Comparison of ENCODE assay signal across 27 cellular contexts in the genomic region with DNA sequence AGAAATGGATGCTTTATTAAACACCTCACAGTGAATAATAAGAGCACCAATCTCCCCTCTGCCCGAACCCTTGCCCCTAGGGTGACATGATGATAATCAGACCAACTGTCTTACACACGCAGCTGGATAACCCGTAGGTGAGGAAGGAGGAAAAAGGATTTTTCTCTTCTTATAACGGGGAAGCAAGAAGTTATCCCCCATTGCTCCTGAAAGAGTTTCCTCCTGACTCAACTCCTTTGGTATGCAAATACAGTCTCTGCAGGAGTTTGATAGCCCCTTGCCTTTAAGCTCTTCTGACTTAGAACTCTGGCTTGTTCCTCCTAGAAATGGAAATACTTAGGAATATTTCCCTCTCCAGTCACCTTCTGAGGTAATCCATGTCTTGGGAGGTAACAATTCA.
DNase-seq lines count a peak whose midpoint lies in the region; ATAC-seq and TF ChIP-seq lines count a peak whose summit lies in the region.
"Had no signal": no experiment of that assay in that cellular context is flagged by ENCODE, and none has a peak within 500 bp of the region (broad histone marks: within the 10 kb centered on the region; RNA-seq: fewer than 3 reads in every experiment).

No MANE protein-coding gene starts in this region.

- ATAC-seq in WTC11 (peak; percentile 98), GM19035 (IDR thresholded peaks at IDR 0.05; ENCODE audit: unreplicated experiment) (no peak), left ventricle myocardium superior (no peak)
- ATAC-seq: CD8-positive, alpha-beta T cell; gastroesophageal sphincter; HepG2; right cardiac atrium; Right ventricle myocardium inferior had no signal

- no peak overlapping the region for H3K27ac Mint-ChIP-seq in WTC11
- H3K27ac Mint-ChIP-seq: activated naive CD4-positive, alpha-beta T cell treated with anti-CD3 and anti-CD28 coated beads, Interleukin-2, amount 10 ng/mL, durations not matched to agents 7 days and 5 days; CD8-positive, alpha-beta T cell; dendritic cell treated with granulocyte-macrophage colony-stimulating factor and Interleukin-4, amounts not matched to agents 40 ng/mL and 50 ng/mL, for 4 days; naive B cell had no signal

- DNase-seq in GM03348 (ENCODE audit: low spot score) (peak; percentile 8), WTC11 (ENCODE audit: low spot score) (no peak), iPS DF 4.7 (ENCODE audit: extremely low read depth, low spot score) (peak; percentile 82), activated gamma-delta T cell (lab: John Stamatoyannopoulos, UW) (no peak), HT-29 (ENCODE audit: low spot score) (no peak), left ventricle myocardium superior (no peak)
- DNase-seq: activated CD4-positive, alpha-beta T cell treated with anti-CD3 and anti-CD28 coated beads, Interleukin-2, amount 50 U/mL, for 1 hour; activated naive CD4-positive, alpha-beta T cell treated with anti-CD3 and anti-CD28 coated beads, Interleukin-2, amount 10 ng/mL, durations not matched to agents 7 days and 5 days; AML-193; CD8-positive, alpha-beta T cell; DMS 273 treated with DMSO at 0.1 percent for 48 hours; GDM1; naive B cell; NCI-H1048; NCI-H2029; NCI-H2227 treated with DMSO at 0.1 percent for 48 hours; NCI-H774; OCI-M1; right cardiac atrium; stimulated activated CD4-positive, alpha-beta T cell treated with anti-CD3 and anti-CD28 coated beads, Interleukin-12 subunit alpha, Interleukin-12 subunit beta, amount 100 ng/mL, for 4 hours; stimulated activated CD4-positive, alpha-beta T cell treated with anti-CD3 and anti-CD28 coated beads, Interleukin-4, amount 100 ng/mL, for 4 hours; stimulated activated naive CD4-positive, alpha-beta T cell treated with Interleukin-2 at 50 U/mL for 16 hours had no signal

- intact Hi-C loops in left ventricle myocardium superior (cut with micrococcal nuclease), result no loop called here

- H3K27me3 Mint-ChIP-seq in WTC11 (ENCODE audit: low read depth), result peaks cover 25% of the 10 kb centered on the region
- H3K27me3 Mint-ChIP-seq: activated naive CD4-positive, alpha-beta T cell treated with anti-CD3 and anti-CD28 coated beads, Interleukin-2, amount 10 ng/mL, durations not matched to agents 7 days and 5 days; dendritic cell treated with granulocyte-macrophage colony-stimulating factor and Interleukin-4, amounts not matched to agents 40 ng/mL and 50 ng/mL, for 4 days; naive B cell had no signal

- POLR2A ChIA-PET in WTC11 (lab: Charles Lee), result no interaction called here

- H3K4me3 Mint-ChIP-seq in WTC11, result no peak overlapping the region
- H3K4me3 Mint-ChIP-seq: activated naive CD4-positive, alpha-beta T cell treated with anti-CD3 and anti-CD28 coated beads, Interleukin-2, amount 10 ng/mL, durations not matched to agents 7 days and 5 days; CD8-positive, alpha-beta T cell; dendritic cell treated with granulocyte-macrophage colony-stimulating factor and Interleukin-4, amounts not matched to agents 40 ng/mL and 50 ng/mL, for 4 days; naive B cell had no signal

- peaks cover 3% of the 10 kb centered on the region for H3K36me3 Mint-ChIP-seq in WTC11
- H3K36me3 Mint-ChIP-seq: activated naive CD4-positive, alpha-beta T cell treated with anti-CD3 and anti-CD28 coated beads, Interleukin-2, amount 10 ng/mL, durations not matched to agents 7 days and 5 days; CD8-positive, alpha-beta T cell; naive B cell had no signal

- CTCF ChIA-PET in WTC11 (lab: Charles Lee), result interaction anchor here (1.0 kb wide), 1 partner anchor 72 kb away, joined by 6 read pairs; no protein-coding TSS in a partner anchor

- H3K9me3 Mint-ChIP-seq in WTC11, result peaks cover 15% of the 10 kb centered on the region
- H3K9me3 Mint-ChIP-seq: activated naive CD4-positive, alpha-beta T cell treated with anti-CD3 and anti-CD28 coated beads, Interleukin-2, amount 10 ng/mL, durations not matched to agents 7 days and 5 days; dendritic cell treated with granulocyte-macrophage colony-stimulating factor and Interleukin-4, amounts not matched to agents 40 ng/mL and 50 ng/mL, for 4 days had no signal

- peaks cover 37% of the 10 kb centered on the region for H3K4me1 Mint-ChIP-seq in WTC11
- H3K4me1 Mint-ChIP-seq: activated naive CD4-positive, alpha-beta T cell treated with anti-CD3 and anti-CD28 coated beads, Interleukin-2, amount 10 ng/mL, durations not matched to agents 7 days and 5 days; naive B cell had no signal

- TF ChIP-seq CTCF in WTC11 (IDR thresholded peaks at IDR 0.05), result no peak

TF ChIP-seq in WTC11, 78 proteins besides CTCF, POLR2A, EP300 and RAD21:
- TF ChIP-seq, protein P1, sequence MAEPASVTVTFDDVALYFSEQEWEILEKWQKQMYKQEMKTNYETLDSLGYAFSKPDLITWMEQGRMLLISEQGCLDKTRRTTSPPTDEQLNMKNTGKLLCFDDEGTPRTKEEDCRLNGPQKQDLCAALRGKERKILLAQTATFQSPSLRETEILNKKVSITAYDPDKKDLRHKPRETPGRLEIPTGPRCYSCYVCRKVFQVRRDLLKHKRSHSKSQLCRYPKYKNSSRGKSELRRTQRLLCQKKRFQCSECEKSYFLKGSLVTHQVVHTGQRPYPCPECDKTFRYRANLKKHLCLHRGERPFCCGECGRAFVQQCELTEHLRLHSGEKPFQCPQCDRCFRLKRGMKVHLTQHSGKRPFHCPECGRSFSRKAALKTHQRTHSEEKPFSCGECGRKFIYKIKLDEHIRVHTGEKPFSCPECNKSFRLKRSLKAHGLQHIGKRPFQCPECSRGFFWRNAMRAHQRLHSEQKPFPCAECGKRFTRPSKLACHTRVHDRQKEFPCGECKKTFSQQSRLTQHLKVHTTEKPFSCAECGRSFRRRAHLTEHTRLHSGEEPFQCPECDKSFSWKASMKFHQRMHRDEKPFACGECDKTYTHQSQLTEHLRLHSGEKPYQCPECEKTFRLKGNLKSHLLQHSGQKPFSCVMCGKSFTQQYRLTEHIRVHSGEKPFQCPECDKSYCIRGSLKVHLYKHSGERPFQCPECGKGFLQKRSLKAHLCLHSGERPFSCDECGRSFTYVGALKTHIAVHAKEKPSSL (CRISPR knock-in tag; conservative IDR thresholded peaks at IDR 0.05), result no peak
- TF ChIP-seq MYBL2 (CRISPR knock-in tag; IDR thresholded peaks at IDR 0.05) (no peak), ETV6 (CRISPR knock-in tag; IDR thresholded peaks at IDR 0.05) (peak; percentile 83; the same call in 1 of the 2 replicates), FOXP1 (CRISPR knock-in tag; IDR thresholded peaks at IDR 0.05; ENCODE audit: borderline replicate concordance) (no peak), ZNF423 (CRISPR knock-in tag; IDR thresholded peaks at IDR 0.05) (peak; percentile 13; the same call in 1 of the 2 replicates), SOX15 (CRISPR knock-in tag; IDR thresholded peaks at IDR 0.05) (no peak)
TF ChIP-seq in WTC11: peak in this region for 2.

Comparison
In these comparisons a context has a peak if more than half of its experiments do, and no peak if none do; other contexts are left out.
1. DNase-seq: peak in GM03348 (single experiment) and iPS DF 4.7 (single experiment); none in WTC11 (single experiment), activated gamma-delta T cell (single experiment), HT-29 (single experiment) and left ventricle myocardium superior (single experiment).